In the genomic region with DNA sequence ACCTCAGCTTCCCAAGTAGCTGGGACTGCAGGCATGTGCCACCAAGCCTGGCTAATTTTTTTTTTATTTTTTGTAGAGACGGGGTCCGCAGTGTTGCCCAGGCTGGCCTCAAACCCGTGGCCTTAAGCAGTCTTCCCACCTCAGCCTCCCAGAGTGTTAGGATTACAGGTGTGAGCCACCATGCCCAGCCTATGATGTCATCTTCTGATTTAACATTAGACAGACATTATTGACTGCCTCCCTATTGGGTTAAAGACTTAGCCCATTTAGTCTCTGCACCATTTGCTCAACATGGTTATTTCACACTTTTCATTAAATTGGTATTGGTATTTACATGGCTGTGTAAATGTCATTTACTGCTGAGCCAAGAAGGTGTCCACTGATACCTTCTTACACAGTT, we compare ENCODE assay signal across 9 cellular contexts.
"Had no signal": no experiment of that assay in that cellular context is flagged by ENCODE, and none has a peak within 500 bp of the region (broad histone marks: within the 10 kb centered on the region; RNA-seq: fewer than 3 reads in every experiment).

No MANE protein-coding gene starts in this region.

- FAIRE-seq: H1, H54 had no signal

- H3K4me2 ChIP-seq: GM23338 had no signal

- H3K4me3 ChIP-seq: GM23338 had no signal

- H3K9me3 Mint-ChIP-seq: GM23338, HFFc6 had no signal

- ATAC-seq: GM23338 had no signal

- DNase-seq: H9, HCEC 1CT, HFFc6, IMR-90, KBM-7 had no signal

- H3K27ac ChIP-seq: HL-60 had no signal

- H3K4me3 Mint-ChIP-seq: GM23338, H9, HFFc6 had no signal

- H3K27ac Mint-ChIP-seq: GM23338, HFFc6 had no signal

- H2AFZ ChIP-seq: GM23338 had no signal
